24 cellular contexts compared by ENCODE assay signal in the genomic region with DNA sequence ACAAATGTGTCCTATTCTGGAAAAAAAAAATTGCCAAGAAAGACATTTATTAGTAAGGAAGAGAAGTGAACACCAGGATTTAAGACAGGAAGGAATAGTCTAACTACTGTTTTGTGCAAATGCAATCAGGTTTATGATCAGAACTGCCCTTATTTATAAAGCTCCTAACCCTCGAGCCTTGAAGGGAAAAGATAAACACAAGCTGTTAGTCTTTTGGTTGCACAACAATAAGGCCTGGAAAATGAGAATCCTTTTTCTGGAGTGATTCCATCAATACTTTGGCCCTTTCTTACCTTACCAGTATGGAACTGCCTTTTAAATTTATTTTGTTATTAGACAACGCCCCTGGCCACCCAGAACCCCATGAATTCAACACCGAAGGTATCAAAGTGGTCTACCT.
"Had no signal": no experiment of that assay in that cellular context is flagged by ENCODE, and none has a peak within 500 bp of the region (broad histone marks: within the 10 kb centered on the region; RNA-seq: fewer than 3 reads in every experiment).

No MANE protein-coding gene starts in this region.

- H3K27me3 ChIP-seq: cardiac muscle cell, gastrocnemius medialis, neutrophil, upper lobe of left lung, vagina had no signal

- H3K27ac ChIP-seq: cardiac muscle cell, esophagus muscularis mucosa, gastrocnemius medialis, neutrophil, skin epidermis, upper lobe of left lung, vagina had no signal

- H3K4me3 ChIP-seq: cardiac muscle cell, esophagus muscularis mucosa, gastrocnemius medialis, skin epidermis, upper lobe of left lung, vagina had no signal

- H3K4me1 ChIP-seq: esophagus muscularis mucosa, gastrocnemius medialis, upper lobe of left lung, vagina had no signal

- ATAC-seq: activated naive CD4-positive, alpha-beta T cell treated with anti-CD3 and anti-CD28 coated beads, Interleukin-2, amount 50 U/mL, for 72 hours; gastrocnemius medialis; left ventricle myocardium superior; sciatic nerve had no signal

- H3K9me3 ChIP-seq: esophagus muscularis mucosa, gastrocnemius medialis, neutrophil, upper lobe of left lung, vagina had no signal

- H3K36me3 ChIP-seq: cardiac muscle cell, esophagus muscularis mucosa, gastrocnemius medialis, neutrophil, upper lobe of left lung, vagina had no signal

- DNase-seq: activated CD4-positive, alpha-beta memory T cell treated with anti-CD3 and anti-CD28 coated beads, Interleukin-2, amount 10 ng/mL, durations not matched to agents 7 days and 5 days; activated CD4-positive, alpha-beta T cell treated with anti-CD3 and anti-CD28 coated beads, Interleukin-2, amount 10 ng/mL, durations not matched to agents 24 days and 14 days; activated CD4-positive, CD25-positive, alpha-beta regulatory T cell treated with anti-CD3 and anti-CD28 coated beads, Interleukin-2, amount 50 U/mL, for 72 hours; activated T-cell treated with anti-CD3 and anti-CD28 coated beads, Interleukin-2, amount 50 U/mL, for 48 hours; aorta; endodermal cell; gastrocnemius medialis; glutamatergic neuron; islet precursor cell; left ventricle myocardium superior; mammary epithelial cell; naive B cell; nephron progenitor cell; stimulated activated CD4-positive, alpha-beta T cell treated with anti-CD3 and anti-CD28 coated beads, Interleukin-12 subunit alpha, Interleukin-12 subunit beta, amount 100 ng/mL, for 4 hours; stimulated activated CD4-positive, alpha-beta T cell treated with anti-CD3 and anti-CD28 coated beads, Interleukin-4, amount 100 ng/mL, for 1 hour; T1000; upper lobe of left lung had no signal
